ENCODE assay signal across 17 cellular contexts in the genomic region with DNA sequence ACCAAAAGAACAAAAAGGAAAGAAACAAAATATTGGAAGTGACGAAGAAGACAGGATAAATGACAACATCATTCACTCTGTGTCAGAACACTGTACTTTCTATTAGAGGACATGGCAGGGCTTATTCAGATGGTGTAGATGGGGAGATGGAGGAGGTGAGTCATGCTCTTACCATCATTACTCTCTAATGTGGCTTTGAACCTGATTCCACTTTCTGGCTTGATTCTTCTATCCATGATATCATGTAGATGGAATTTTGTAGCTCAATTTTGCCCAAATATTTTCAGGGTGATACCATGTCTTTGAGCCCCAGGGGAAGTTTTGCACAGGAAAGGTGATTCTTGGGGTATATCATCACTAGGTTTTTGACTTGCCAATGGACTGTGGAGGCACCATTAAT.
DNase-seq lines count a peak whose midpoint lies in the region; ATAC-seq and TF ChIP-seq lines count a peak whose summit lies in the region.
"Had no signal": no experiment of that assay in that cellular context is flagged by ENCODE, and none has a peak within 500 bp of the region (broad histone marks: within the 10 kb centered on the region; RNA-seq: fewer than 3 reads in every experiment).

No MANE protein-coding gene starts in this region.

- H3K4me1 ChIP-seq in Peyer's patch, result no peaks in the 10 kb centered on the region
- H3K4me1 ChIP-seq: gastrocnemius medialis had no signal

- no peaks in the 10 kb centered on the region for H3K9me3 Mint-ChIP-seq in HFFc6
- no peaks in the 10 kb centered on the region for H3K9me3 Mint-ChIP-seq in osteocyte (ENCODE audit: unreplicated experiment)
- H3K9me3 Mint-ChIP-seq: T-helper 2 cell treated with Interferon-gamma antibody and Interleukin-4, amounts not matched to agents 5 μg/mL and 100 μg/mL, for 36 hours had no signal

- peak; percentile 44 for DNase-seq in AG09309 (ENCODE audit: low read depth)
- peak; percentile 87 for DNase-seq in HFFc6
- peak; percentile 37 for DNase-seq in amniotic stem cell (lab: John Stamatoyannopoulos, UW)
- DNase-seq in iris pigment epithelial cell (ENCODE audit: low read depth), result peak; percentile 91
- no peak for DNase-seq in Peyer's patch
- no peak for DNase-seq in osteocyte (ENCODE audit: extremely low spot score, unreplicated experiment)
- no peak for DNase-seq in superior temporal gyrus (ENCODE audit: extremely low spot score)
- DNase-seq: activated gamma-delta T cell treated with Interleukin-2 at 50 U/mL for 16 hours, COR-L47, gastrocnemius medialis, NCI-H2227 treated with DMSO at 0.1 percent for 48 hours, OCI-M1, right cardiac atrium, substantia nigra had no signal

- ATAC-seq in HG02798 (IDR thresholded peaks at IDR 0.05; ENCODE audit: poor library complexity, unreplicated experiment), result no peak
- ATAC-seq: gastrocnemius medialis, right cardiac atrium had no signal

- no peak for TF ChIP-seq CTCF in AG09309 (IDR thresholded peaks at IDR 0.05; ENCODE audit: control insufficient read depth, insufficient read depth, low read depth, low read length, missing control alignments)
- no peak for TF ChIP-seq CTCF in HFFc6 (IDR thresholded peaks at IDR 0.05)
- TF ChIP-seq CTCF in Peyer's patch (IDR thresholded peaks at IDR 0.05), result no peak
- TF ChIP-seq CTCF in osteocyte (IDR thresholded peaks at IDR 0.05), result no peak

- H3K9me3 ChIP-seq in Peyer's patch, result no peaks in the 10 kb centered on the region
- H3K9me3 ChIP-seq: gastrocnemius medialis had no signal

- peaks cover 86% of the 10 kb centered on the region for H3K4me1 Mint-ChIP-seq in HFFc6 (ENCODE audit: low read depth)
- peaks cover 5% of the 10 kb centered on the region for H3K4me1 Mint-ChIP-seq in osteocyte (ENCODE audit: unreplicated experiment)

- no peak overlapping the region for H3K27ac ChIP-seq in Peyer's patch
- H3K27ac ChIP-seq: gastrocnemius medialis, HL-60 had no signal

- peak overlapping the region; percentile 57 for H3K27ac Mint-ChIP-seq in HFFc6
- no peak overlapping the region for H3K27ac Mint-ChIP-seq in osteocyte (ENCODE audit: unreplicated experiment)
- H3K27ac Mint-ChIP-seq: T-helper 2 cell treated with Interferon-gamma antibody and Interleukin-4, amounts not matched to agents 5 μg/mL and 100 μg/mL, for 36 hours had no signal

- H3K4me3 ChIP-seq in AG09309 (ENCODE audit: control insufficient read depth, low read depth, low read length) (no peak overlapping the region), Peyer's patch (no peak overlapping the region)
- H3K4me3 ChIP-seq: gastrocnemius medialis had no signal

- H3K27me3 Mint-ChIP-seq in HFFc6 (ENCODE audit: insufficient read depth) (no peaks in the 10 kb centered on the region; the same call in 1 of the 2 replicates), osteocyte (ENCODE audit: unreplicated experiment) (no peaks in the 10 kb centered on the region)

- no peak for TF ChIP-seq POLR2A in Peyer's patch (IDR thresholded peaks at IDR 0.05)

- no peaks in the 10 kb centered on the region for H3K27me3 ChIP-seq in Peyer's patch
- H3K27me3 ChIP-seq: gastrocnemius medialis had no signal

- H3K4me3 Mint-ChIP-seq in HFFc6 (peak overlapping the region; percentile 39), osteocyte (ENCODE audit: unreplicated experiment) (no peak overlapping the region)
- H3K4me3 Mint-ChIP-seq: T-helper 2 cell treated with Interferon-gamma antibody and Interleukin-4, amounts not matched to agents 5 μg/mL and 100 μg/mL, for 36 hours had no signal

- H3K36me3 Mint-ChIP-seq in HFFc6 (ENCODE audit: low read depth), result no peaks in the 10 kb centered on the region
- H3K36me3 Mint-ChIP-seq in osteocyte (ENCODE audit: unreplicated experiment), result no peaks in the 10 kb centered on the region

- no peaks in the 10 kb centered on the region for H3K36me3 ChIP-seq in Peyer's patch
- H3K36me3 ChIP-seq: gastrocnemius medialis had no signal

Comparison
In these comparisons a context has a peak if more than half of its experiments do, and no peak if none do; other contexts are left out.
1. DNase-seq: peak in AG09309 (single experiment), HFFc6 (single experiment), amniotic stem cell (single experiment) and iris pigment epithelial cell (single experiment); none in Peyer's patch (0 of 3), osteocyte (single experiment) and superior temporal gyrus (single experiment).